ENCODE assay signal across 13 cellular contexts in the genomic region with DNA sequence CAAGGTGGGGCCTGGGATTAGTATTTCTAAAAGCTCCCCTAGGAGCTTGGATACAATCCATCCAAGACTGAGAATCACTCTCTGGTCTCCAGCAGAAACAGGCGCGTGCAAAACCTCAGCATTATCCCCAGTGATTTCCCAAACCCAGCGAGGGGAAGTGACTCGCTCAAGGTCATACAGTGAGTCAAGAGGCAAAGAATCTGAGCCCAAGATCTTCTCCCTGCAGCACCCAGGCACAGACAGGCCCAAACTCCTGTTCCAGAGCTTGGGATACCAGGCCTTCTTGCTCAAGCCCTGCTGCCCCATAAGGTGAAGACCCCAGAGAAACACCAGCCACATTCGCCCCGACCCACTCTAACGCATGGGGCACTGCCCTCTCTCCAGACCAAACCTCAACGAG. TPM values are rescaled to one million over a fixed set of nuclear protein-coding genes. Genes with fewer than 3 reads are reported as not detected.
A peak's percentile ranks its signal among the peaks of the same experiment; 100 is the strongest.
DNase-seq lines count a peak whose midpoint lies in the region; ATAC-seq and TF ChIP-seq lines count a peak whose summit lies in the region.
"Had no signal": no experiment of that assay in that cellular context is flagged by ENCODE, and none has a peak within 500 bp of the region (broad histone marks: within the 10 kb centered on the region; RNA-seq: fewer than 3 reads in every experiment).

No MANE protein-coding gene starts in this region.

- H3K27ac ChIP-seq in GM23338 (ENCODE audit: low read depth) (no peak overlapping the region), gastrocnemius medialis (no peak overlapping the region)

- no peak overlapping the region for H3K4me3 Mint-ChIP-seq in GM23338
- no peak overlapping the region for H3K4me3 Mint-ChIP-seq in endothelial cell (ENCODE audit: unreplicated experiment)
- no peak overlapping the region for H3K4me3 Mint-ChIP-seq in CD14-positive monocyte
- H3K4me3 Mint-ChIP-seq: naive B cell had no signal

- H3K9me2 ChIP-seq in GM23338 (ENCODE audit: insufficient read depth), result no peaks in the 10 kb centered on the region

- H3K4me2 ChIP-seq in GM23338, result no peak overlapping the region

- TF ChIP-seq POLR2A in gastrocnemius medialis (IDR thresholded peaks at IDR 0.05), result no peak

- no peak for ATAC-seq in GM23338
- ATAC-seq in gastrocnemius medialis, result no peak
- ATAC-seq in mucosa of descending colon, result no peak
- ATAC-seq: heart left ventricle had no signal

- intact Hi-C loops in CD14-positive monocyte (cut with micrococcal nuclease) (no loop called here), gastrocnemius medialis (cut with DNase I; ENCODE audit: low total_unique reads) (no loop called here), mucosa of descending colon (cut with DNase I, micrococcal nuclease) (no loop called here)

- TF ChIP-seq CTCF in GM23338 (conservative IDR thresholded peaks at IDR 0.05; ENCODE audit: low read depth in 2 of 2) (no peak), endothelial cell (IDR thresholded peaks at IDR 0.05; ENCODE audit: unreplicated experiment) (no peak), CD14-positive monocyte (IDR thresholded peaks at IDR 0.05) (no peak), gastrocnemius medialis (IDR thresholded peaks at IDR 0.05 in 4 of 5, conservative IDR thresholded peaks at IDR 0.05 in 1 of 5) (no peak), mucosa of descending colon (IDR thresholded peaks at IDR 0.05) (no peak)

- H3F3A ChIP-seq in GM23338 (replicated peaks; ENCODE audit: low read depth), result no peaks in the 10 kb centered on the region

- H3K9me3 ChIP-seq in gastrocnemius medialis, result no peaks in the 10 kb centered on the region
- H3K9me3 ChIP-seq in mucosa of descending colon, result no peaks in the 10 kb centered on the region
- H3K9me3 ChIP-seq: heart left ventricle, stomach had no signal

- no peak for DNase-seq in GM23338 (ENCODE audit: low spot score)
- DNase-seq in RKO (ENCODE audit: low spot score), result peak; percentile 90
- DNase-seq in endothelial cell (ENCODE audit: low spot score), result no peak
- DNase-seq in renal cortical epithelial cell (ENCODE audit: low read depth), result peak; percentile 70
- DNase-seq in CD14-positive monocyte (ENCODE audit: low spot score), result no peak
- DNase-seq in gastrocnemius medialis, result no peak
- no peak for DNase-seq in activated gamma-delta T cell (lab: John Stamatoyannopoulos, UW)
- DNase-seq in mucosa of descending colon, result no peak
- DNase-seq: DND-41, naive B cell, Right ventricle myocardium superior, stomach had no signal

- H3K27me3 Mint-ChIP-seq in GM23338 (ENCODE audit: insufficient read depth, low read depth, poor library complexity) (peaks cover 9% of the 10 kb centered on the region), endothelial cell (ENCODE audit: unreplicated experiment) (peaks cover 7% of the 10 kb centered on the region), CD14-positive monocyte (ENCODE audit: low read depth in 3 of 3) (peaks cover 0 to 11% (median 1%) of the 10 kb centered on the region in 3 donors)

- peaks cover 16% of the 10 kb centered on the region for H3K79me2 ChIP-seq in GM23338 (replicated peaks; ENCODE audit: insufficient read depth)

- in situ Hi-C loops in gastrocnemius medialis (cut with MboI; ENCODE audit: low sequenced_read_pairs in 4 of 4), result no loop called here

- no peak overlapping the region for H2AFZ ChIP-seq in GM23338

- H3K4me1 Mint-ChIP-seq in GM23338 (peaks cover 33% of the 10 kb centered on the region), endothelial cell (ENCODE audit: unreplicated experiment) (peaks cover 44% of the 10 kb centered on the region), CD14-positive monocyte (peaks cover 45% of the 10 kb centered on the region)

- no peaks in the 10 kb centered on the region for H4K20me1 ChIP-seq in GM23338 (replicated peaks; ENCODE audit: insufficient read depth)

- H3K36me3 ChIP-seq in GM23338 (ENCODE audit: insufficient read depth) (no peaks in the 10 kb centered on the region), gastrocnemius medialis (no peaks in the 10 kb centered on the region), mucosa of descending colon (ENCODE audit: low read depth) (no peaks in the 10 kb centered on the region)
- H3K36me3 ChIP-seq: heart left ventricle, stomach had no signal

- peak overlapping the region; percentile 10; the same call in 1 of the 2 replicates for H3K27ac Mint-ChIP-seq in GM23338
- peak overlapping the region; percentile 11 for H3K27ac Mint-ChIP-seq in endothelial cell (ENCODE audit: unreplicated experiment)
- H3K27ac Mint-ChIP-seq in CD14-positive monocyte, result peak overlapping the region in 3 of 7 donors; percentile 55 to 75 (median 58)
- H3K27ac Mint-ChIP-seq: naive B cell had no signal

- H3K9me3 Mint-ChIP-seq in GM23338, result no peaks in the 10 kb centered on the region
- no peaks in the 10 kb centered on the region for H3K9me3 Mint-ChIP-seq in endothelial cell (ENCODE audit: unreplicated experiment)
- peaks cover 0 to 1% (median 0%) of the 10 kb centered on the region in 7 donors for H3K9me3 Mint-ChIP-seq in CD14-positive monocyte
- H3K9me3 Mint-ChIP-seq: naive B cell had no signal

- no peaks in the 10 kb centered on the region; the same call in 1 of the 2 replicates for H3K4me1 ChIP-seq in GM23338 (ENCODE audit: insufficient read depth)
- H3K4me1 ChIP-seq in gastrocnemius medialis, result peaks cover 14 to 15% of the 10 kb centered on the region in 2 donors
- peaks cover 19% of the 10 kb centered on the region for H3K4me1 ChIP-seq in mucosa of descending colon (ENCODE audit: low read depth)

- H3K36me3 Mint-ChIP-seq in GM23338 (ENCODE audit: low read depth) (no peaks in the 10 kb centered on the region), endothelial cell (ENCODE audit: low read depth, unreplicated experiment) (no peaks in the 10 kb centered on the region), CD14-positive monocyte (no peaks in the 10 kb centered on the region)
- H3K36me3 Mint-ChIP-seq: naive B cell had no signal

- H3K27me3 ChIP-seq in GM23338 (ENCODE audit: insufficient read depth), result no peaks in the 10 kb centered on the region
- no peaks in the 10 kb centered on the region for H3K27me3 ChIP-seq in gastrocnemius medialis
- H3K27me3 ChIP-seq: heart left ventricle, stomach had no signal

- H3K4me3 ChIP-seq in GM23338 (no peak overlapping the region), gastrocnemius medialis (no peak overlapping the region), mucosa of descending colon (no peak overlapping the region)
- H3K4me3 ChIP-seq: heart left ventricle, stomach had no signal

TF ChIP-seq in GM23338, 12 proteins besides CTCF, POLR2A, EP300 and RAD21:
- TF ChIP-seq CREB1 (CRISPR knock-in tag; IDR thresholded peaks at IDR 0.05; ENCODE audit: low read depth) (no peak), EZH2 (IDR thresholded peaks at IDR 0.05; ENCODE audit: low read depth, unreplicated experiment) (no peak), JUNB (IDR thresholded peaks at IDR 0.05; ENCODE audit: unreplicated experiment) (no peak), NANOG (IDR thresholded peaks at IDR 0.05; ENCODE audit: borderline replicate concordance) (no peak)

RNA-seq across cellular contexts. Expression of gene SHB, which starts 33.2 kb away (rescaled TPM):
- total RNA-seq in GM23338 (2014; rRNA removed; shearing (Covaris generic)), result 8.4 and 14.0 TPM in 2 replicates
- polyA plus RNA-seq in GM23338 (2016; fragmentation: Nextera tagmentation; extraction: Ambion mirVana) (1.5 and 1.7 TPM in 2 replicates), CD14-positive monocyte (under 1 TPM; 0.27 to 0.31 TPM)
- total RNA-seq in endothelial cell (ENCODE audit: unreplicated experiment) (18.5 TPM), renal cortical epithelial cell (36.6 and 37.3 TPM in 2 replicates), gastrocnemius medialis (1 to 10 TPM; 1.2 to 6.1 (median 4.6) TPM), mucosa of descending colon (10 to 100 TPM; 20.3 to 23.9 (median 20.6) TPM)

Comparison
In these comparisons a context has a peak if more than half of its experiments do, and no peak if none do; other contexts are left out.
1. DNase-seq: peak in RKO (single experiment) and renal cortical epithelial cell (single experiment); none in GM23338 (single experiment), endothelial cell (single experiment), CD14-positive monocyte (single experiment), gastrocnemius medialis (0 of 2), activated gamma-delta T cell (single experiment) and mucosa of descending colon (0 of 3).